ENCODE assay signal across 10 cellular contexts in genomic region chr12:11731455-11731854, GRCh38.
DNase-seq lines count a peak whose midpoint lies in the region; ATAC-seq, FAIRE-seq and TF ChIP-seq lines count a peak whose summit lies in the region.
"Had no signal": no experiment of that assay in that cellular context is flagged by ENCODE, and none has a peak within 500 bp of the region (broad histone marks: within the 10 kb centered on the region; RNA-seq: fewer than 3 reads in every experiment).

No MANE protein-coding gene starts in this region.

- DNase-seq in HCEC 1CT (peak; percentile 63), keratinocyte (ENCODE audit: low read depth, low spot score) (no peak), endodermal cell (no peak), UCSD-AML1 (lab: John Stamatoyannopoulos, UW; ENCODE audit: unreplicated experiment) (no peak)
- no peak for DNase-seq in activated CD4-positive, alpha-beta memory T cell treated with anti-CD3 and anti-CD28 coated beads for 36 hours
- DNase-seq: DMS 273 treated with DMSO at 0.1 percent for 48 hours, retina had no signal

- H3K9ac ChIP-seq in keratinocyte (ENCODE audit: control insufficient read depth, extremely low read depth, insufficient read depth, low read length) (no peak overlapping the region), endodermal cell (ENCODE audit: extremely low read depth, low read length, poor library complexity, severe bottlenecking) (no peak overlapping the region)

- POLR2A ChIA-PET in activated CD4-positive, alpha-beta memory T cell treated with anti-CD3 and anti-CD28 coated beads for 36 hours (lab: Charles Lee) = interaction anchor here (0.9 to 1.7 kb wide), 7 partner anchors 18 to 279 kb away, joined by 3 to 6 read pairs (median 4); partner anchors contain the start of gene ETV6

- peaks cover 74% of the 10 kb centered on the region for H3K4me1 Mint-ChIP-seq in activated CD4-positive, alpha-beta memory T cell treated with anti-CD3 and anti-CD28 coated beads for 36 hours (ENCODE audit: low read depth)
- H3K4me1 Mint-ChIP-seq in endodermal cell = peaks cover 35% of the 10 kb centered on the region

- H3K4me1 ChIP-seq in ACC112 (ENCODE audit: control insufficient read depth, insufficient read depth, low read length, unreplicated experiment) = peaks cover 26% of the 10 kb centered on the region
- peaks cover 43% of the 10 kb centered on the region for H3K4me1 ChIP-seq in keratinocyte (ENCODE audit: control insufficient read depth, extremely low read depth, insufficient read depth, low read length)
- peaks cover 5% of the 10 kb centered on the region for H3K4me1 ChIP-seq in endodermal cell (ENCODE audit: control insufficient read depth, insufficient read depth, low read length)

- H3K27me3 Mint-ChIP-seq in activated CD4-positive, alpha-beta memory T cell treated with anti-CD3 and anti-CD28 coated beads for 36 hours = no peaks in the 10 kb centered on the region
- peaks cover 4% of the 10 kb centered on the region for H3K27me3 Mint-ChIP-seq in endodermal cell (ENCODE audit: insufficient read depth)

- H3K9me3 ChIP-seq in keratinocyte (ENCODE audit: control insufficient read depth, low read depth, low read length) (no peaks in the 10 kb centered on the region), endodermal cell (ENCODE audit: control insufficient read depth, low read length) (no peaks in the 10 kb centered on the region)

- ATAC-seq in HG02623 (IDR thresholded peaks at IDR 0.05; ENCODE audit: unreplicated experiment) (no peak), HG02870 (IDR thresholded peaks at IDR 0.05; ENCODE audit: unreplicated experiment) (no peak)

- dilution Hi-C loops in keratinocyte (cut with MboI; ENCODE audit: extremely low pct_ligation_motif_present, low sequenced_read_pairs) = no loop called here

- TF ChIP-seq CTCF in keratinocyte (optimal IDR thresholded peaks at IDR 0.05 in 1 of 3, IDR thresholded peaks at IDR 0.05 in 1 of 3, conservative IDR thresholded peaks at IDR 0.05 in 1 of 3; ENCODE audit: extremely low read depth in 1 of 3, insufficient read depth in 2 of 3, low read length in 3 of 3) (no peak), endodermal cell (conservative IDR thresholded peaks at IDR 0.05) (no peak)

- H2AFZ ChIP-seq in ACC112 (ENCODE audit: low read length, unreplicated experiment) (no peak overlapping the region), keratinocyte (ENCODE audit: control insufficient read depth, low read length) (no peak overlapping the region)

- no peak overlapping the region for H3K4me3 Mint-ChIP-seq in activated CD4-positive, alpha-beta memory T cell treated with anti-CD3 and anti-CD28 coated beads for 36 hours
- no peak overlapping the region for H3K4me3 Mint-ChIP-seq in endodermal cell

- WGBS in endodermal cell (ENCODE audit: insufficient coverage in 1 of 2, insufficient read length in 1 of 2), 2 experiments = 80% methylated on average over 3 of the region's 3 CpGs; no CpG with 5 or more reads in 1 of the 2 experiments

- peak overlapping the region; percentile 62 for H3K27ac Mint-ChIP-seq in activated CD4-positive, alpha-beta memory T cell treated with anti-CD3 and anti-CD28 coated beads for 36 hours
- no peak overlapping the region for H3K27ac Mint-ChIP-seq in endodermal cell

- no peaks in the 10 kb centered on the region for H3K9me1 ChIP-seq in keratinocyte (ENCODE audit: control insufficient read depth, extremely low read depth, insufficient read depth, low read length)

- H3K4me3 ChIP-seq in ACC112 (ENCODE audit: low read depth, low read length) (peak overlapping the region; percentile 32; the same call in 1 of the 2 replicates), keratinocyte (ENCODE audit: control insufficient read depth in 2 of 3, extremely low read depth in 1 of 3, insufficient read depth in 2 of 3, low read depth in 1 of 3, low read length in 3 of 3) (no peak overlapping the region), endodermal cell (ENCODE audit: low read length) (no peak overlapping the region)

- CTCF ChIA-PET in activated CD4-positive, alpha-beta memory T cell treated with anti-CD3 and anti-CD28 coated beads for 36 hours (lab: Charles Lee) = interaction anchor here (0.7 to 1.6 kb wide), 7 partner anchors 10 to 1325 kb away, joined by 3 to 5 read pairs (median 3); no protein-coding TSS in a partner anchor

- no peaks in the 10 kb centered on the region for H3K27me3 ChIP-seq in ACC112 (ENCODE audit: insufficient read depth, low read length)
- no peaks in the 10 kb centered on the region for H3K27me3 ChIP-seq in keratinocyte (ENCODE audit: control insufficient read depth, extremely low read depth, insufficient read depth, low read length)
- no peaks in the 10 kb centered on the region for H3K27me3 ChIP-seq in endodermal cell (ENCODE audit: control insufficient read depth, insufficient read depth, low read length, poor library complexity, severe bottlenecking)

- H3K36me3 ChIP-seq in ACC112 (ENCODE audit: insufficient read depth, low read length) (no peaks in the 10 kb centered on the region), keratinocyte (ENCODE audit: control insufficient read depth in 2 of 2, extremely low read depth in 1 of 2, insufficient read depth in 2 of 2, low read length in 2 of 2) (peaks cover 0 to 2% of the 10 kb centered on the region in 2 experiments), endodermal cell (ENCODE audit: control insufficient read depth, insufficient read depth, low read length) (no peaks in the 10 kb centered on the region)

- peaks cover 10% of the 10 kb centered on the region for H3K79me2 ChIP-seq in ACC112 (ENCODE audit: control insufficient read depth, insufficient read depth, low read length, unreplicated experiment)
- peaks cover 29% of the 10 kb centered on the region for H3K79me2 ChIP-seq in keratinocyte (ENCODE audit: control insufficient read depth, insufficient read depth, low read length)

- H3K36me3 Mint-ChIP-seq in activated CD4-positive, alpha-beta memory T cell treated with anti-CD3 and anti-CD28 coated beads for 36 hours = peaks cover 12% of the 10 kb centered on the region
- H3K36me3 Mint-ChIP-seq in endodermal cell (ENCODE audit: low read depth) = peaks cover 1% of the 10 kb centered on the region

- H3K9me3 Mint-ChIP-seq in activated CD4-positive, alpha-beta memory T cell treated with anti-CD3 and anti-CD28 coated beads for 36 hours = no peaks in the 10 kb centered on the region
- H3K9me3 Mint-ChIP-seq in endodermal cell = no peaks in the 10 kb centered on the region

- peak overlapping the region; percentile 61 for H3K27ac ChIP-seq in ACC112 (ENCODE audit: low read depth, low read length)
- H3K27ac ChIP-seq in keratinocyte (ENCODE audit: control insufficient read depth, insufficient read depth, low read length) = peak overlapping the region; percentile 79
- no peak overlapping the region for H3K27ac ChIP-seq in endodermal cell (ENCODE audit: low read depth, low read length)

- peak overlapping the region; percentile 33 for H3K4me2 ChIP-seq in keratinocyte (ENCODE audit: control insufficient read depth, extremely low read depth, insufficient read depth, low read depth, low read length)

- H4K20me1 ChIP-seq in keratinocyte (ENCODE audit: control insufficient read depth, extremely low read depth, insufficient read depth, low read length) = no peaks in the 10 kb centered on the region

- intact Hi-C loops in activated CD4-positive, alpha-beta memory T cell treated with anti-CD3 and anti-CD28 coated beads for 36 hours (cut with micrococcal nuclease) = loop anchor here (1.0 to 5.0 kb wide), 8 partner anchors 19 to 301 kb away; no protein-coding TSS in a partner anchor

- peak; percentile 32 for FAIRE-seq in keratinocyte (lab: Jason Lieb, UNC)
